28 cellular contexts compared by ENCODE assay signal in the genomic region with DNA sequence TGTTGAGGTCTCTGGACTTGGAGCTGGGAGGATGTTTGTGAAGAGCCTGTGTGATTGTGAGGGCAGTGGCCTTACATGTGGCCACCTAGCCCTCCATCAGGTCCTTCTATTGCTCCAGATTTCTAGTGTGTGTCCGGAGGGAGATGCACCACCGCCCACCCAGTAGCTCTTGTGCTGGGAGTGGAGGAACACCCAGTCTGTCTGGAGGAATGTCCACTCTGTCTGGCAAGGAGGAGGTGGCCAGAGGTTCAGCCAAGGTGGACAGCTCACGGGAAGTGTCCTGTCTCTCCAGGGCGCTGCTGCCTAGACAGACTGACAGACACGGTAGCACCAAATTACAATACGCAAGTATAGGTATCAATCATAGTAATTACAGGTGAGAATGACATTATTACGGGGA.
"Had no signal": no experiment of that assay in that cellular context is flagged by ENCODE, and none has a peak within 500 bp of the region (broad histone marks: within the 10 kb centered on the region; RNA-seq: fewer than 3 reads in every experiment).

No MANE protein-coding gene starts in this region.

- DNase-seq: naive B cell; naive thymus-derived CD8-positive, alpha-beta T cell; nephron progenitor cell; occipital lobe; ovary; retina; right cardiac atrium; right lobe of liver; sigmoid colon; small intestine; stimulated activated CD4-positive, alpha-beta T cell treated with anti-CD3 and anti-CD28 coated beads, Interleukin-15, amount 100 ng/mL, for 24 hours; stimulated activated CD4-positive, alpha-beta T cell treated with anti-CD3 and anti-CD28 coated beads, Interleukin-2, amount 100 ng/mL, for 24 hours; stimulated activated CD4-positive, alpha-beta T cell treated with anti-CD3 and anti-CD28 coated beads, Interleukin-2, amount 100 ng/mL, for 48 hours; stimulated activated CD4-positive, alpha-beta T cell treated with anti-CD3 and anti-CD28 coated beads, Interleukin-4, amount 100 ng/mL, for 24 hours; stimulated activated naive B cell treated with anti-CD40 and anti-IgM and Interleukin-4, amounts not matched to agents 10 μg/mL and 1 μg/mL and 100 μg/mL, for 72 hours; stimulated activated naive CD4-positive, alpha-beta T cell treated with Interleukin-2 at 50 U/mL for 16 hours; stomach; thyroid gland; upper lobe of right lung; uterus had no signal

- H3K4me3 Mint-ChIP-seq: naive B cell; naive thymus-derived CD8-positive, alpha-beta T cell; natural killer cell treated with Interleukin-12 subunit alpha and Interleukin-12 subunit beta and Interleukin-15 and Interleukin-18, amount 100 ng/mL, for 72 hours; nephron progenitor cell; neural progenitor cell; stimulated activated effector memory CD8-positive, alpha-beta T cell treated with anti-CD3 and anti-CD28 coated beads, Interleukin-12 subunit alpha, Interleukin-12 subunit beta, amount 100 ng/mL, for 72 hours; stimulated activated naive B cell treated with anti-CD40 and anti-IgM and Interleukin-4, amounts not matched to agents 10 μg/mL and 1 μg/mL and 100 μg/mL, for 72 hours; stimulated activated naive CD8-positive, alpha-beta T cell treated with anti-CD3 and anti-CD28 coated beads, Interleukin-15, Interleukin-2, amounts not matched to agents 100 ng/mL and 50 ng/mL, for 24 hours; type B pancreatic cell had no signal

- H3K9me3 ChIP-seq: ovary, prostate gland, right lobe of liver, sigmoid colon, stomach, thoracic aorta, thyroid gland, tibial nerve, upper lobe of right lung, uterus had no signal

- H3K27me3 Mint-ChIP-seq: naive B cell; naive thymus-derived CD8-positive, alpha-beta T cell; natural killer cell treated with Interleukin-12 subunit alpha and Interleukin-12 subunit beta and Interleukin-15 and Interleukin-18, amount 100 ng/mL, for 72 hours; stimulated activated naive B cell treated with anti-CD40 and anti-IgM and Interleukin-4, amounts not matched to agents 10 μg/mL and 1 μg/mL and 100 μg/mL, for 72 hours; stimulated activated naive CD8-positive, alpha-beta T cell treated with anti-CD3 and anti-CD28 coated beads, Interleukin-15, Interleukin-2, amounts not matched to agents 100 ng/mL and 50 ng/mL, for 24 hours; type B pancreatic cell had no signal

- H3K36me3 Mint-ChIP-seq: natural killer cell treated with Interleukin-12 subunit alpha and Interleukin-12 subunit beta and Interleukin-15 and Interleukin-18, amount 100 ng/mL, for 72 hours had no signal

- H3K27ac Mint-ChIP-seq: naive thymus-derived CD8-positive, alpha-beta T cell; natural killer cell treated with Interleukin-12 subunit alpha and Interleukin-12 subunit beta and Interleukin-15 and Interleukin-18, amount 100 ng/mL, for 72 hours; nephron progenitor cell; neural progenitor cell; stimulated activated effector memory CD8-positive, alpha-beta T cell treated with anti-CD3 and anti-CD28 coated beads, Interleukin-12 subunit alpha, Interleukin-12 subunit beta, amount 100 ng/mL, for 72 hours; stimulated activated naive B cell treated with anti-CD40 and anti-IgM and Interleukin-4, amounts not matched to agents 10 μg/mL and 1 μg/mL and 100 μg/mL, for 72 hours; stimulated activated naive CD8-positive, alpha-beta T cell treated with anti-CD3 and anti-CD28 coated beads, Interleukin-15, Interleukin-2, amounts not matched to agents 100 ng/mL and 50 ng/mL, for 24 hours; type B pancreatic cell had no signal

- H3K9me3 Mint-ChIP-seq: naive B cell; naive thymus-derived CD8-positive, alpha-beta T cell; natural killer cell treated with Interleukin-12 subunit alpha and Interleukin-12 subunit beta and Interleukin-15 and Interleukin-18, amount 100 ng/mL, for 72 hours; nephron progenitor cell; neural progenitor cell; stimulated activated effector memory CD8-positive, alpha-beta T cell treated with anti-CD3 and anti-CD28 coated beads, Interleukin-12 subunit alpha, Interleukin-12 subunit beta, amount 100 ng/mL, for 72 hours; stimulated activated naive B cell treated with anti-CD40 and anti-IgM and Interleukin-4, amounts not matched to agents 10 μg/mL and 1 μg/mL and 100 μg/mL, for 72 hours; stimulated activated naive CD8-positive, alpha-beta T cell treated with anti-CD3 and anti-CD28 coated beads, Interleukin-15, Interleukin-2, amounts not matched to agents 100 ng/mL and 50 ng/mL, for 24 hours; type B pancreatic cell had no signal

- ATAC-seq: naive thymus-derived CD8-positive, alpha-beta T cell; natural killer cell treated with Interleukin-12 subunit alpha and Interleukin-12 subunit beta and Interleukin-15 and Interleukin-18, amount 100 ng/mL, for 72 hours; right cardiac atrium; right lobe of liver; stimulated activated effector memory CD8-positive, alpha-beta T cell treated with anti-CD3 and anti-CD28 coated beads, Interleukin-12 subunit alpha, Interleukin-12 subunit beta, amount 100 ng/mL, for 72 hours; stimulated activated naive B cell treated with anti-CD40 and anti-IgM and Interleukin-4, amounts not matched to agents 10 μg/mL and 1 μg/mL and 100 μg/mL, for 72 hours; upper lobe of right lung had no signal
